1 cellular context compared by ENCODE assay signal in genomic region chr17:29180051-29180787, GRCh38.
TF ChIP-seq lines count a peak whose summit lies in the region.

MYO18A (minus strand) TSS chr17:29180398; CDS start chr17:29166940, 13,458 bp downstream.

TF ChIP-seq in HEK293, 187 proteins besides CTCF, POLR2A, EP300 and RAD21 (continued from another document):
- TF ChIP-seq ATF2 (tag by site-specific recombination; IDR thresholded peaks at IDR 0.05; ENCODE audit: low read depth): no peak
- TF ChIP-seq ZBTB20 (tag by site-specific recombination; IDR thresholded peaks at IDR 0.05): peak; percentile 71
- TF ChIP-seq SETDB1 (IDR thresholded peaks at IDR 0.05; ENCODE audit: insufficient read length, low read length): no peak
- TF ChIP-seq KLF17 (tag by site-specific recombination; IDR thresholded peaks at IDR 0.05): peak; percentile 40; the same call in 1 of the 2 replicates
- TF ChIP-seq GLIS2 (tag by site-specific recombination; IDR thresholded peaks at IDR 0.05): no peak
- peak; percentile 74 for TF ChIP-seq PBX3 (CRISPR knock-in tag; IDR thresholded peaks at IDR 0.05)
- TF ChIP-seq ZNF561 (tag by site-specific recombination; IDR thresholded peaks at IDR 0.05; ENCODE audit: borderline replicate concordance): peak; percentile 57; the same call in 1 of the 2 replicates
- no peak for TF ChIP-seq ZNF23 (tag by site-specific recombination; IDR thresholded peaks at IDR 0.05; ENCODE audit: borderline replicate concordance)
- TF ChIP-seq ZNF660 (tag by site-specific recombination; IDR thresholded peaks at IDR 0.05): peak; percentile 86
- no peak for TF ChIP-seq ZNF280C (tag by site-specific recombination; IDR thresholded peaks at IDR 0.05)
- TF ChIP-seq ZNF169 (tag by site-specific recombination; IDR thresholded peaks at IDR 0.05): no peak
- peak; percentile 63 for TF ChIP-seq ZNF600 (tag by site-specific recombination; IDR thresholded peaks at IDR 0.05)
- TF ChIP-seq ZNF529 (tag by site-specific recombination; IDR thresholded peaks at IDR 0.05; ENCODE audit: insufficient replicate concordance): no peak
- peak; percentile 18; the same call in 1 of the 2 replicates for TF ChIP-seq ZNF843 (tag by site-specific recombination; IDR thresholded peaks at IDR 0.05)
- TF ChIP-seq ZNF610 (tag by site-specific recombination; IDR thresholded peaks at IDR 0.05; ENCODE audit: borderline replicate concordance): no peak
- TF ChIP-seq KLF8 (tag by site-specific recombination; IDR thresholded peaks at IDR 0.05): 0 out of 2 replicates have a peak, but pooled peaks have one; percentile 3
- peak; percentile 66 for TF ChIP-seq ZBTB26 (tag by site-specific recombination; optimal IDR thresholded peaks at IDR 0.05)
- TF ChIP-seq ZBTB17 (tag by site-specific recombination; IDR thresholded peaks at IDR 0.05): peak; percentile 65
- no peak; the same call in 1 of the 2 replicates for TF ChIP-seq YY1 (tag by site-specific recombination; IDR thresholded peaks at IDR 0.05)
- no peak for TF ChIP-seq ZNF18 (tag by site-specific recombination; IDR thresholded peaks at IDR 0.05)
- no peak for TF ChIP-seq RBAK (tag by site-specific recombination; IDR thresholded peaks at IDR 0.05)
- TF ChIP-seq ZNF596 (tag by site-specific recombination; IDR thresholded peaks at IDR 0.05): 0 out of 2 replicates have a peak, but pooled peaks have one; percentile 30
- peak; percentile 43; the same call in 1 of the 2 replicates for TF ChIP-seq ZNF449 (tag by site-specific recombination; IDR thresholded peaks at IDR 0.05)
- 0 out of 2 replicates have a peak, but pooled peaks have one; percentile 18 for TF ChIP-seq SP7 (tag by site-specific recombination; IDR thresholded peaks at IDR 0.05)
- TF ChIP-seq IKZF3 (tag by site-specific recombination; IDR thresholded peaks at IDR 0.05): peak; percentile 31; the same call in 1 of the 2 replicates
- TF ChIP-seq ZFHX2 (tag by site-specific recombination; conservative IDR thresholded peaks at IDR 0.05): 0 out of 2 replicates have a peak, but pooled peaks have one; percentile 10
- TF ChIP-seq ZNF274 (IDR thresholded peaks at IDR 0.05; ENCODE audit: low read length): no peak
- TF ChIP-seq ZNF274 (tag by site-specific recombination; IDR thresholded peaks at IDR 0.05; ENCODE audit: borderline replicate concordance): no peak
- no peak for TF ChIP-seq PRDM6 (tag by site-specific recombination; IDR thresholded peaks at IDR 0.05)
- no peak for TF ChIP-seq ZNF184 (tag by site-specific recombination; IDR thresholded peaks at IDR 0.05)
- TF ChIP-seq ZNF335 (tag by site-specific recombination; conservative IDR thresholded peaks at IDR 0.05): peak; percentile 91
- peak; percentile 94 for TF ChIP-seq HIC1 (tag by site-specific recombination; IDR thresholded peaks at IDR 0.05)
- TF ChIP-seq BCL11B (tag by site-specific recombination; IDR thresholded peaks at IDR 0.05; ENCODE audit: low read depth): no peak
- TF ChIP-seq ZNF223 (tag by site-specific recombination; IDR thresholded peaks at IDR 0.05): peak; percentile 78
- 0 out of 2 replicates have a peak, but pooled peaks have one; percentile 14 for TF ChIP-seq ZBTB44 (tag by site-specific recombination; IDR thresholded peaks at IDR 0.05)
- TF ChIP-seq ZBTB48 (tag by site-specific recombination; IDR thresholded peaks at IDR 0.05): peak; percentile 44; the same call in 1 of the 2 replicates
- 0 out of 2 replicates have a peak, but pooled peaks have one; percentile 34 for TF ChIP-seq ZNF501 (tag by site-specific recombination; IDR thresholded peaks at IDR 0.05)
- 0 out of 2 replicates have a peak, but pooled peaks have one; percentile 34 for TF ChIP-seq MEIS1 (CRISPR knock-in tag; IDR thresholded peaks at IDR 0.05; ENCODE audit: borderline replicate concordance)
- no peak for TF ChIP-seq BCL6B (tag by site-specific recombination; IDR thresholded peaks at IDR 0.05)
- no peak for TF ChIP-seq ZNF623 (tag by site-specific recombination; IDR thresholded peaks at IDR 0.05)
TF ChIP-seq in HEK293: peak in this region for 24.
